In genomic region chr5:80782626-80783025, GRCh38 we compare ENCODE assay signal across 1 cellular context.
TF ChIP-seq lines count a peak whose summit lies in the region.

No MANE protein-coding gene starts in this region.

TF ChIP-seq in WTC11, 78 proteins besides CTCF, POLR2A, EP300 and RAD21 (continued from another document):
- TF ChIP-seq, protein P1, sequence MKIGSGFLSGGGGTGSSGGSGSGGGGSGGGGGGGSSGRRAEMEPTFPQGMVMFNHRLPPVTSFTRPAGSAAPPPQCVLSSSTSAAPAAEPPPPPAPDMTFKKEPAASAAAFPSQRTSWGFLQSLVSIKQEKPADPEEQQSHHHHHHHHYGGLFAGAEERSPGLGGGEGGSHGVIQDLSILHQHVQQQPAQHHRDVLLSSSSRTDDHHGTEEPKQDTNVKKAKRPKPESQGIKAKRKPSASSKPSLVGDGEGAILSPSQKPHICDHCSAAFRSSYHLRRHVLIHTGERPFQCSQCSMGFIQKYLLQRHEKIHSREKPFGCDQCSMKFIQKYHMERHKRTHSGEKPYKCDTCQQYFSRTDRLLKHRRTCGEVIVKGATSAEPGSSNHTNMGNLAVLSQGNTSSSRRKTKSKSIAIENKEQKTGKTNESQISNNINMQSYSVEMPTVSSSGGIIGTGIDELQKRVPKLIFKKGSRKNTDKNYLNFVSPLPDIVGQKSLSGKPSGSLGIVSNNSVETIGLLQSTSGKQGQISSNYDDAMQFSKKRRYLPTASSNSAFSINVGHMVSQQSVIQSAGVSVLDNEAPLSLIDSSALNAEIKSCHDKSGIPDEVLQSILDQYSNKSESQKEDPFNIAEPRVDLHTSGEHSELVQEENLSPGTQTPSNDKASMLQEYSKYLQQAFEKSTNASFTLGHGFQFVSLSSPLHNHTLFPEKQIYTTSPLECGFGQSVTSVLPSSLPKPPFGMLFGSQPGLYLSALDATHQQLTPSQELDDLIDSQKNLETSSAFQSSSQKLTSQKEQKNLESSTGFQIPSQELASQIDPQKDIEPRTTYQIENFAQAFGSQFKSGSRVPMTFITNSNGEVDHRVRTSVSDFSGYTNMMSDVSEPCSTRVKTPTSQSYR (CRISPR knock-in tag; IDR thresholded peaks at IDR 0.05), result no peak
- TF ChIP-seq NFYB (CRISPR knock-in tag; conservative IDR thresholded peaks at IDR 0.05; ENCODE audit: low read depth) (no peak), USF2 (CRISPR knock-in tag; IDR thresholded peaks at IDR 0.05) (no peak), SOX15 (CRISPR knock-in tag; IDR thresholded peaks at IDR 0.05) (no peak), EMX1 (CRISPR knock-in tag; IDR thresholded peaks at IDR 0.05) (no peak)
- TF ChIP-seq, protein P2, sequence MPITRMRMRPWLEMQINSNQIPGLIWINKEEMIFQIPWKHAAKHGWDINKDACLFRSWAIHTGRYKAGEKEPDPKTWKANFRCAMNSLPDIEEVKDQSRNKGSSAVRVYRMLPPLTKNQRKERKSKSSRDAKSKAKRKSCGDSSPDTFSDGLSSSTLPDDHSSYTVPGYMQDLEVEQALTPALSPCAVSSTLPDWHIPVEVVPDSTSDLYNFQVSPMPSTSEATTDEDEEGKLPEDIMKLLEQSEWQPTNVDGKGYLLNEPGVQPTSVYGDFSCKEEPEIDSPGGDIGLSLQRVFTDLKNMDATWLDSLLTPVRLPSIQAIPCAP (CRISPR knock-in tag; IDR thresholded peaks at IDR 0.05), result no peak
TF ChIP-seq in WTC11: peak in this region for 0.
